8 cellular contexts compared by ENCODE assay signal in genomic region chr11:2930705-2931415, GRCh38. TPM values are rescaled to one million over a fixed set of nuclear protein-coding genes. Genes with fewer than 3 reads are reported as not detected.
DNase-seq lines count a peak whose midpoint lies in the region; ATAC-seq and TF ChIP-seq lines count a peak whose summit lies in the region.

No MANE protein-coding gene starts in this region.

- H3K9me3 ChIP-seq in Loucy (ENCODE audit: insufficient read depth, low read depth, low read length): no peaks in the 10 kb centered on the region
- no peaks in the 10 kb centered on the region for H3K9me3 ChIP-seq in vagina

- intact Hi-C loops in vagina (cut with DNase I): no loop called here

- DNase-seq in AG20443 (ENCODE audit: low spot score) (peak; percentile 58), epithelial cell of proximal tubule (ENCODE audit: low read depth) (no peak), myocyte (ENCODE audit: low read depth) (peak; percentile 44), vagina (ENCODE audit: extremely low spot score in 2 of 2) (no peak)
- DNase-seq in activated CD4-positive, alpha-beta T cell treated with anti-CD3 and anti-CD28 coated beads for 4 hours: peak; percentile 30 to 40

- peak; percentile 71 for TF ChIP-seq CTCF in Loucy (conservative IDR thresholded peaks at IDR 0.05; ENCODE audit: low read length)
- peak; percentile 81 for TF ChIP-seq CTCF in epithelial cell of proximal tubule (conservative IDR thresholded peaks at IDR 0.05; ENCODE audit: low read depth, low read length)
- TF ChIP-seq CTCF in vagina (IDR thresholded peaks at IDR 0.05): peak in 2 of 3 experiments; percentile 38 to 46

- no peaks in the 10 kb centered on the region for H4K20me1 ChIP-seq in Loucy (ENCODE audit: insufficient read depth, low read length, poor library complexity, severe bottlenecking)

- H2AFZ ChIP-seq in Loucy (ENCODE audit: low read length): no peak overlapping the region

- peak; percentile 43 for ATAC-seq in GM19035 (IDR thresholded peaks at IDR 0.05; ENCODE audit: unreplicated experiment)
- no peak for ATAC-seq in GM21619 (IDR thresholded peaks at IDR 0.05; ENCODE audit: unreplicated experiment)

- H3K9me2 ChIP-seq in Loucy (replicated peaks; ENCODE audit: low read depth, low read length): no peaks in the 10 kb centered on the region

- no peak overlapping the region for H3K4me2 ChIP-seq in Loucy (ENCODE audit: low read depth, low read length, poor library complexity, severe bottlenecking)

- H3K4me3 ChIP-seq in Loucy (ENCODE audit: low read length, poor library complexity, severe bottlenecking) (no peak overlapping the region), epithelial cell of proximal tubule (ENCODE audit: low read depth, low read length) (peak overlapping the region; percentile 84), vagina (peak overlapping the region; percentile 56 to 59)

- peak overlapping the region; percentile 78 for H3K27ac ChIP-seq in vagina

- H3K27me3 ChIP-seq in Loucy (ENCODE audit: insufficient read depth, low read length, poor library complexity, severe bottlenecking) (no peaks in the 10 kb centered on the region), vagina (no peaks in the 10 kb centered on the region)

- H3K9ac ChIP-seq in Loucy (ENCODE audit: low read depth, low read length, poor library complexity, severe bottlenecking): no peak overlapping the region

- no peak for TF ChIP-seq POLR2A in vagina (IDR thresholded peaks at IDR 0.05)

- H3K79me2 ChIP-seq in Loucy (ENCODE audit: insufficient read depth, low read length): no peaks in the 10 kb centered on the region

- H3K4me1 ChIP-seq in Loucy (ENCODE audit: insufficient read depth, low read length, poor library complexity, severe bottlenecking): peaks cover 17% of the 10 kb centered on the region
- peaks cover 47% of the 10 kb centered on the region for H3K4me1 ChIP-seq in vagina

- H3K36me3 ChIP-seq in Loucy (ENCODE audit: insufficient read depth, low read length): no peaks in the 10 kb centered on the region
- no peaks in the 10 kb centered on the region for H3K36me3 ChIP-seq in vagina

- no peaks in the 10 kb centered on the region for H3F3A ChIP-seq in Loucy (ENCODE audit: low read depth)

RNA-seq across cellular contexts. Expression of gene PHLDA2, which starts 1.6 kb away (rescaled TPM):
- total RNA-seq in epithelial cell of proximal tubule: 63.1 and 97.2 TPM in 2 replicates
- 1.7 and 4.7 TPM in 2 replicates for total RNA-seq in myocyte
- polyA plus RNA-seq in myocyte (2012): 32.3 TPM
- total RNA-seq in vagina: 43.5 TPM

RNA-seq across cellular contexts. Expression of gene CDKN1C, which starts 45.3 kb away (rescaled TPM):
- total RNA-seq in epithelial cell of proximal tubule: 12.7 and 27.7 TPM in 2 replicates
- 274 and 533 TPM in 2 replicates for total RNA-seq in myocyte
- 93.8 TPM for polyA plus RNA-seq in myocyte (2012)
- 67.3 TPM for total RNA-seq in vagina

Comparison
In these comparisons a context has a peak if more than half of its experiments do, and no peak if none do; other contexts are left out.
1. DNase-seq: peak in AG20443 (single experiment), activated CD4-positive, alpha-beta T cell treated with anti-CD3 and anti-CD28 coated beads for 4 hours (2 of 2) and myocyte (single experiment); none in epithelial cell of proximal tubule (single experiment) and vagina (0 of 2).
2. Peak in every context shown above with its lines, with median percentiles within 50 percentile points of each other: CTCF ChIP-seq.